1 cellular context compared by ENCODE assay signal in the genomic region with DNA sequence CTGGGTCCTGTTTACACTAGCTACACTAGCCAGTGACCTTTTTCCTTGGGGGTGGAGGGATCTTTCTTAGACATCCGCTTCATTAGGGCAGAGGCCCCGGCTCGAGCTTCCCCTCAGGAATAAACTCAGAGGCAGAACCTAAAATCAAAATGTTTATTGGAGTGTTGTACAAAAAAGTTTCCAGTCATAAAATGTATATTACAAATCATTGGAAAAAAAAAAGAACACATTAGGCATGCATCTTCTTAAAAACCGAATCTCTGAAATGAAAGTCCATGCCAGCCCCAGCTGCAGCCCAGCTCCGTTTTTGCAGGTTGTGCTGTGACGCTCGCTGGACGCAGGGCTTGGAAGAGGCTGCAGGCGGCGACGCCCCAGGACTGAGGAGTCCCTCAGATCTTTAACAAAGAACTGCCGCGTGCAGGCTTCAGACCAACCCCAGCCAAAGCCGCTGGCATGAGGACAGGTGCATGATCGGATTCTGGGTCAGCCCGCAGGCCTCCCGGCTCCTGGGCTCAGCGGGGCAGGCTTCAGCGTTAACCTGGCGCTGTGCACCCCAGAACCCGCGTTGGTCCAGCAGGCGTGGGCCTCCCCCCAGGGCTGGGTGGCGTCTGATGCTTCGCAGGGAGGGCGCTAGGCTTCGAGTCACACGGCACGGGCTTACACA.
A peak's percentile ranks its signal among the peaks of the same experiment; 100 is the strongest.
TF ChIP-seq lines count a peak whose summit lies in the region.

No MANE protein-coding gene starts in this region.

TF ChIP-seq in K562, 482 proteins besides CTCF, POLR2A, EP300 and RAD21 (continued from another document):
- TF ChIP-seq, protein P1, sequence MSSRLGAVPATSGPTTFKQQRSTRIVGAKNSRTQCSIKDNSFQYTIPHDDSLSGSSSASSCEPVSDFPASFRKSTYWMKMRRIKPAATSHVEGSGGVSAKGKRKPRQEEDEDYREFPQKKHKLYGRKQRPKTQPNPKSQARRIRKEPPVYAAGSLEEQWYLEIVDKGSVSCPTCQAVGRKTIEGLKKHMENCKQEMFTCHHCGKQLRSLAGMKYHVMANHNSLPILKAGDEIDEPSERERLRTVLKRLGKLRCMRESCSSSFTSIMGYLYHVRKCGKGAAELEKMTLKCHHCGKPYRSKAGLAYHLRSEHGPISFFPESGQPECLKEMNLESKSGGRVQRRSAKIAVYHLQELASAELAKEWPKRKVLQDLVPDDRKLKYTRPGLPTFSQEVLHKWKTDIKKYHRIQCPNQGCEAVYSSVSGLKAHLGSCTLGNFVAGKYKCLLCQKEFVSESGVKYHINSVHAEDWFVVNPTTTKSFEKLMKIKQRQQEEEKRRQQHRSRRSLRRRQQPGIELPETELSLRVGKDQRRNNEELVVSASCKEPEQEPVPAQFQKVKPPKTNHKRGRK (tag; IDR thresholded peaks at IDR 0.05): no peak
- TF ChIP-seq SMAD1 (IDR thresholded peaks at IDR 0.05; ENCODE audit: low read depth, low read length, partially characterized antibody): no peak
- 0 out of 4 replicates have a peak, but pooled peaks of 1 of the 2 experiments have one; percentile 57 for TF ChIP-seq FOXA3 (CRISPR knock-in tag; conservative IDR thresholded peaks at IDR 0.05 in 1 of 2, IDR thresholded peaks at IDR 0.05 in 1 of 2)
- TF ChIP-seq EWSR1 (IDR thresholded peaks at IDR 0.05; ENCODE audit: borderline replicate concordance, low read depth, partially characterized antibody): no peak
- TF ChIP-seq SRSF9 (IDR thresholded peaks at IDR 0.05; ENCODE audit: borderline replicate concordance, low read depth, low read length): no peak
- no peak for TF ChIP-seq CXXC5 (CRISPR knock-in tag; IDR thresholded peaks at IDR 0.05)
- TF ChIP-seq, protein P2, sequence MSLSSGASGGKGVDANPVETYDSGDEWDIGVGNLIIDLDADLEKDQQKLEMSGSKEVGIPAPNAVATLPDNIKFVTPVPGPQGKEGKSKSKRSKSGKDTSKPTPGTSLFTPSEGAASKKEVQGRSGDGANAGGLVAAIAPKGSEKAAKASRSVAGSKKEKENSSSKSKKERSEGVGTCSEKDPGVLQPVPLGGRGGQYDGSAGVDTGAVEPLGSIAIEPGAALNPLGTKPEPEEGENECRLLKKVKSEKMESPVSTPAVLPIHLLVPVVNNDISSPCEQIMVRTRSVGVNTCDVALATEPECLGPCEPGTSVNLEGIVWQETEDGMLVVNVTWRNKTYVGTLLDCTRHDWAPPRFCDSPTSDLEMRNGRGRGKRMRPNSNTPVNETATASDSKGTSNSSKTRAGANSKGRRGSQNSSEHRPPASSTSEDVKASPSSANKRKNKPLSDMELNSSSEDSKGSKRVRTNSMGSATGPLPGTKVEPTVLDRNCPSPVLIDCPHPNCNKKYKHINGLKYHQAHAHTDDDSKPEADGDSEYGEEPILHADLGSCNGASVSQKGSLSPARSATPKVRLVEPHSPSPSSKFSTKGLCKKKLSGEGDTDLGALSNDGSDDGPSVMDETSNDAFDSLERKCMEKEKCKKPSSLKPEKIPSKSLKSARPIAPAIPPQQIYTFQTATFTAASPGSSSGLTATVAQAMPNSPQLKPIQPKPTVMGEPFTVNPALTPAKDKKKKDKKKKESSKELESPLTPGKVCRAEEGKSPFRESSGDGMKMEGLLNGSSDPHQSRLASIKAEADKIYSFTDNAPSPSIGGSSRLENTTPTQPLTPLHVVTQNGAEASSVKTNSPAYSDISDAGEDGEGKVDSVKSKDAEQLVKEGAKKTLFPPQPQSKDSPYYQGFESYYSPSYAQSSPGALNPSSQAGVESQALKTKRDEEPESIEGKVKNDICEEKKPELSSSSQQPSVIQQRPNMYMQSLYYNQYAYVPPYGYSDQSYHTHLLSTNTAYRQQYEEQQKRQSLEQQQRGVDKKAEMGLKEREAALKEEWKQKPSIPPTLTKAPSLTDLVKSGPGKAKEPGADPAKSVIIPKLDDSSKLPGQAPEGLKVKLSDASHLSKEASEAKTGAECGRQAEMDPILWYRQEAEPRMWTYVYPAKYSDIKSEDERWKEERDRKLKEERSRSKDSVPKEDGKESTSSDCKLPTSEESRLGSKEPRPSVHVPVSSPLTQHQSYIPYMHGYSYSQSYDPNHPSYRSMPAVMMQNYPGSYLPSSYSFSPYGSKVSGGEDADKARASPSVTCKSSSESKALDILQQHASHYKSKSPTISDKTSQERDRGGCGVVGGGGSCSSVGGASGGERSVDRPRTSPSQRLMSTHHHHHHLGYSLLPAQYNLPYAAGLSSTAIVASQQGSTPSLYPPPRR (CRISPR knock-in tag; IDR thresholded peaks at IDR 0.05; ENCODE audit: borderline replicate concordance): no peak
- TF ChIP-seq TCFL5 (CRISPR knock-in tag; conservative IDR thresholded peaks at IDR 0.05): no peak
- no peak for TF ChIP-seq ZNF668 (CRISPR knock-in tag; IDR thresholded peaks at IDR 0.05)
- no peak for TF ChIP-seq TBP (optimal IDR thresholded peaks at IDR 0.05; ENCODE audit: low read depth, low read length)
- TF ChIP-seq PTBP1 (IDR thresholded peaks at IDR 0.05; ENCODE audit: low read depth, low read length): no peak
- TF ChIP-seq ZNF174 (CRISPR knock-in tag; IDR thresholded peaks at IDR 0.05): no peak
- TF ChIP-seq NCOA2 (IDR thresholded peaks at IDR 0.05; ENCODE audit: partially characterized antibody in 2 of 2): no peak
- no peak for TF ChIP-seq SMARCA4 (IDR thresholded peaks at IDR 0.05)
- no peak for TF ChIP-seq CHCHD3 (CRISPR knock-in tag; IDR thresholded peaks at IDR 0.05)
- TF ChIP-seq GTF2F1 (IDR thresholded peaks at IDR 0.05; ENCODE audit: low read depth, low read length): no peak
- TF ChIP-seq PHF21A (IDR thresholded peaks at IDR 0.05; ENCODE audit: borderline replicate concordance, low read depth): no peak
- TF ChIP-seq MTA2 (IDR thresholded peaks at IDR 0.05; ENCODE audit: low read depth): no peak
